Comparison of ENCODE assay signal across 8 cellular contexts in the genomic region with DNA sequence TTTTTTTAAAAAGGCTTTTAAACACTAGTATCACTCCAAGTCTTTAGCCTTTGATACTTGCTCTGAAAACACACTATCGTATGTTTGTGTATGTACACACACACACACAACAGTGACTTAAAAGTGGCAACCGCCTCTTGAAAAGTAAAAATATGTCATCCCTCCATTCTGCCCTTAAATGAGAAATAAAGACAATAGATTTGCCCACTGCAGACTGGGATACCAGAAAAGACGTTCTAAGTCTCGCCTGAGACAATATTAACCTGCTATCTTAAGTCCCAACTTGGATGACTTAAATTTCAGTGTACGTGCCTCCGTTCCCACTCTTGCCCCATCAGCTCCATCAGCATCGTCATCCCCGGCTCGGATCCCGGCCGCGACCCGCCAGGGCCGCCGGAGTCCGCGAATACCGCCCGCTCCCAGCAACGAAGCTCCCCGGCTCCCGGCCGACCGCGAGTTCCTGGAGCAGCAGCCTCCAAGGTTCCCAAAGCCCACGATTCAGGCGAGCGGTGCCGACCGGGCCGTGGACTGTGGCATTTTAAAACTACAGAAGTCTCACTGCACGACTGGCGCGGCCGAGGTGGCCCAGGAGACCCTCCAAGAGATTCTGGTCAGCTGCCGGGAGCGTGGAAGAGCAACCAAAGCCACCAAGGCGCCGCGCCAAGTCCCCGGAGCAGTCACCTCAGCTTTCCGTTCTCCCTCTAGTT. TPM values are rescaled to one million over a fixed set of nuclear protein-coding genes. Genes with fewer than 3 reads are reported as not detected.
DNase-seq lines count a peak whose midpoint lies in the region; ATAC-seq and TF ChIP-seq lines count a peak whose summit lies in the region.

No MANE protein-coding gene starts in this region.

- ATAC-seq in HG02870 (IDR thresholded peaks at IDR 0.05; ENCODE audit: unreplicated experiment), result no peak
- ATAC-seq in HG03378 (IDR thresholded peaks at IDR 0.05; ENCODE audit: unreplicated experiment), result no peak

- H3K9me3 ChIP-seq in right atrium auricular region, result no peaks in the 10 kb centered on the region

- TF ChIP-seq CTCF in right atrium auricular region (IDR thresholded peaks at IDR 0.05) (no peak), progenitor cell of endocrine pancreas (IDR thresholded peaks at IDR 0.05; ENCODE audit: unreplicated experiment) (no peak)

- no peaks in the 10 kb centered on the region for H3K9me3 Mint-ChIP-seq in progenitor cell of endocrine pancreas (ENCODE audit: low read depth)

- H3K27ac Mint-ChIP-seq in progenitor cell of endocrine pancreas, result peak overlapping the region; percentile 99

- peaks cover 0 to 33% of the 10 kb centered on the region in 2 donors for H3K4me1 ChIP-seq in right atrium auricular region

- WGBS in adipose tissue, 3 donors, result 0% methylated on average over 42 of the region's 42 CpGs

- H3K4me1 Mint-ChIP-seq in progenitor cell of endocrine pancreas (ENCODE audit: low read depth), result peaks cover 14% of the 10 kb centered on the region

- no peaks in the 10 kb centered on the region for H3K27me3 ChIP-seq in right atrium auricular region

- peak overlapping the region; percentile 92 to 95 for H3K4me3 ChIP-seq in right atrium auricular region

- no peaks in the 10 kb centered on the region for H3K27me3 Mint-ChIP-seq in progenitor cell of endocrine pancreas

- DNase-seq in SIG-M5 treated with dmso at 0.1 percent for 504 hours (lab: John Stamatoyannopoulos, UW; ENCODE audit: unreplicated experiment) (peak; percentile 60), SIG-M5 (lab: John Stamatoyannopoulos, UW) (no peak), OCI-M1 (lab: John Stamatoyannopoulos, UW) (peak; percentile 70), right atrium auricular region (ENCODE audit: low spot score) (peak; percentile 63), progenitor cell of endocrine pancreas (ENCODE audit: low spot score, unreplicated experiment) (peak; percentile 51)

- H3K36me3 Mint-ChIP-seq in progenitor cell of endocrine pancreas (ENCODE audit: insufficient read depth), result no peaks in the 10 kb centered on the region

- H3K4me3 Mint-ChIP-seq in progenitor cell of endocrine pancreas (ENCODE audit: low read depth), result peak overlapping the region; percentile 97

- H3K27ac ChIP-seq in adipose tissue (ENCODE audit: low read depth, low read length) (peak overlapping the region; percentile 75), right atrium auricular region (peak overlapping the region; percentile 100)

- no peaks in the 10 kb centered on the region for H3K36me3 ChIP-seq in right atrium auricular region

RNA-seq across cellular contexts. Expression of a gene that starts 2.8 kb away (rescaled TPM):
- polyA plus RNA-seq in adipose tissue, result 1 to 10 TPM; 3.7 to 4.7 (median 4.7) TPM
- total RNA-seq in right atrium auricular region (10 to 100 TPM; 13.7 to 19.5 TPM), progenitor cell of endocrine pancreas (60.9 and 63.6 TPM in 2 replicates)
